13 cellular contexts compared by ENCODE assay signal in genomic region chr7:146002431-146003078, GRCh38.
DNase-seq lines count a peak whose midpoint lies in the region; ATAC-seq and TF ChIP-seq lines count a peak whose summit lies in the region.
"Had no signal": no experiment of that assay in that cellular context is flagged by ENCODE, and none has a peak within 500 bp of the region (broad histone marks: within the 10 kb centered on the region; RNA-seq: fewer than 3 reads in every experiment).

No MANE protein-coding gene starts in this region.

- H3K9ac ChIP-seq in MM.1S (ENCODE audit: low read length): no peak overlapping the region

- H4K20me1 ChIP-seq in DOHH2 (ENCODE audit: control insufficient read depth, insufficient read depth, low read depth, low read length) (no peaks in the 10 kb centered on the region), MM.1S (ENCODE audit: insufficient read depth, low read length) (0 out of 2 replicates have a peak, but pooled peaks cover 4% of the 10 kb centered on the region)

- intact Hi-C loops in gastrocnemius medialis (cut with DNase I; ENCODE audit: low total_unique reads): no loop called here
- intact Hi-C loops in CD14-positive monocyte (cut with micrococcal nuclease): no loop called here

- peak overlapping the region; percentile 34 for H3K4me3 ChIP-seq in DOHH2 (ENCODE audit: low read length)
- no peak overlapping the region for H3K4me3 ChIP-seq in MM.1S (ENCODE audit: low read length)
- no peak overlapping the region for H3K4me3 ChIP-seq in gastrocnemius medialis
- H3K4me3 ChIP-seq: A549 had no signal

- no peak for TF ChIP-seq CTCF in DOHH2 (IDR thresholded peaks at IDR 0.05; ENCODE audit: low read depth, low read length, poor library complexity, severe bottlenecking)
- no peak for TF ChIP-seq CTCF in MM.1S (IDR thresholded peaks at IDR 0.05; ENCODE audit: low read length)
- no peak for TF ChIP-seq CTCF in gastrocnemius medialis (IDR thresholded peaks at IDR 0.05 in 4 of 5, conservative IDR thresholded peaks at IDR 0.05 in 1 of 5)
- no peak for TF ChIP-seq CTCF in CD14-positive monocyte (IDR thresholded peaks at IDR 0.05)

- no peaks in the 10 kb centered on the region for H3K27me3 ChIP-seq in DOHH2 (ENCODE audit: control insufficient read depth, low read length)
- H3K27me3 ChIP-seq in MM.1S (replicated peaks; ENCODE audit: insufficient read depth, low read length): peaks cover 74% of the 10 kb centered on the region
- H3K27me3 ChIP-seq in gastrocnemius medialis: no peaks in the 10 kb centered on the region

- no peak overlapping the region for H2AFZ ChIP-seq in MM.1S (ENCODE audit: low read length)

- H3K4me2 ChIP-seq in DOHH2 (ENCODE audit: low read length) (peak overlapping the region; percentile 60), MM.1S (ENCODE audit: low read depth, low read length) (peak overlapping the region; percentile 48)
- H3K4me2 ChIP-seq: A549 had no signal

- peaks cover 12% of the 10 kb centered on the region; the same call in 1 of the 2 replicates for H3F3A ChIP-seq in DOHH2 (ENCODE audit: control insufficient read depth, insufficient read depth)
- peaks cover 22% of the 10 kb centered on the region for H3F3A ChIP-seq in MM.1S (ENCODE audit: insufficient read depth, low read length)

- H3K9me3 ChIP-seq in DOHH2 (ENCODE audit: control insufficient read depth, insufficient read depth, low read length): no peaks in the 10 kb centered on the region
- H3K9me3 ChIP-seq in MM.1S (replicated peaks; ENCODE audit: insufficient read depth, low read length): no peaks in the 10 kb centered on the region
- no peaks in the 10 kb centered on the region for H3K9me3 ChIP-seq in gastrocnemius medialis
- H3K9me3 ChIP-seq: A549 had no signal

- H3K9me2 ChIP-seq in DOHH2 (replicated peaks; ENCODE audit: control insufficient read depth, low read length) (no peaks in the 10 kb centered on the region), MM.1S (replicated peaks; ENCODE audit: insufficient read depth, low read length) (no peaks in the 10 kb centered on the region)

- peaks cover 0 to 2% (median 0%) of the 10 kb centered on the region in 7 donors for H3K9me3 Mint-ChIP-seq in CD14-positive monocyte

- H3K79me2 ChIP-seq in DOHH2 (ENCODE audit: control insufficient read depth, low read length): no peaks in the 10 kb centered on the region
- no peaks in the 10 kb centered on the region for H3K79me2 ChIP-seq in MM.1S (ENCODE audit: low read length)

- H3K27ac ChIP-seq in DOHH2 (ENCODE audit: low read depth, low read length) (peak overlapping the region; percentile 59), MM.1S (ENCODE audit: low read length) (no peak overlapping the region), gastrocnemius medialis (no peak overlapping the region)
- H3K27ac ChIP-seq: A549 had no signal

- H3K36me3 ChIP-seq in DOHH2 (ENCODE audit: control insufficient read depth, low read length): no peaks in the 10 kb centered on the region
- H3K36me3 ChIP-seq in MM.1S (replicated peaks; ENCODE audit: insufficient read depth, low read length): no peaks in the 10 kb centered on the region
- no peaks in the 10 kb centered on the region for H3K36me3 ChIP-seq in gastrocnemius medialis

- in situ Hi-C loops in gastrocnemius medialis (cut with MboI; ENCODE audit: low sequenced_read_pairs in 4 of 4): no loop called here

- H3K4me1 ChIP-seq in DOHH2 (ENCODE audit: control insufficient read depth, low read length): peaks cover 46% of the 10 kb centered on the region
- H3K4me1 ChIP-seq in MM.1S (ENCODE audit: low read length): peaks cover 20% of the 10 kb centered on the region
- H3K4me1 ChIP-seq in gastrocnemius medialis: no peaks in the 10 kb centered on the region
- H3K4me1 ChIP-seq: A549 had no signal

- peaks cover 0 to 2% (median 1%) of the 10 kb centered on the region in 3 donors for H3K27me3 Mint-ChIP-seq in CD14-positive monocyte (ENCODE audit: low read depth in 3 of 3)

- H3K27ac Mint-ChIP-seq in CD14-positive monocyte: no peak overlapping the region

- DNase-seq in MM.1S (peak; percentile 98), gastrocnemius medialis (no peak), CD14-positive monocyte (ENCODE audit: low spot score) (no peak)
- DNase-seq in activated effector memory CD4-positive, alpha-beta T cell treated with Interleukin-2 at 50 U/mL for 16 hours: no peak
- DNase-seq in activated CD4-positive, CD25-positive, alpha-beta regulatory T cell (lab: John Stamatoyannopoulos, UW): no peak
- DNase-seq: activated naive CD4-positive, alpha-beta T cell treated with Interleukin-2 at 50 U/mL for 16 hours; kidney glomerular epithelial cell; NCI-H2171; nucleus accumbens had no signal

- no peaks in the 10 kb centered on the region for H3K36me3 Mint-ChIP-seq in CD14-positive monocyte

- H3K4me3 Mint-ChIP-seq in CD14-positive monocyte: no peak overlapping the region

- ATAC-seq in GM21390 (IDR thresholded peaks at IDR 0.05; ENCODE audit: unreplicated experiment) (peak; percentile 88), HG03039 (IDR thresholded peaks at IDR 0.05; ENCODE audit: unreplicated experiment) (peak; percentile 76), gastrocnemius medialis (no peak)
- ATAC-seq: A549 had no signal

- no peaks in the 10 kb centered on the region for H3K4me1 Mint-ChIP-seq in CD14-positive monocyte

- TF ChIP-seq POLR2A in gastrocnemius medialis (IDR thresholded peaks at IDR 0.05): no peak

Comparison
In these comparisons a context has a peak if more than half of its experiments do, and no peak if none do; other contexts are left out.
1. ATAC-seq: peak in GM21390 (single experiment) and HG03039 (single experiment); none in gastrocnemius medialis (0 of 2).